In genomic region chr9:98864257-98865180, GRCh38 we compare ENCODE assay signal across 16 cellular contexts. TPM values are rescaled to one million over a fixed set of nuclear protein-coding genes. Genes with fewer than 3 reads are reported as not detected.
DNase-seq lines count a peak whose midpoint lies in the region; ATAC-seq and TF ChIP-seq lines count a peak whose summit lies in the region.
"Had no signal": no experiment of that assay in that cellular context is flagged by ENCODE, and none has a peak within 500 bp of the region (broad histone marks: within the 10 kb centered on the region; RNA-seq: fewer than 3 reads in every experiment).

No MANE protein-coding gene starts in this region.

- H3K36me3 ChIP-seq in GM23248 (ENCODE audit: low read depth) (no peaks in the 10 kb centered on the region), suprapubic skin (no peaks in the 10 kb centered on the region)
- H3K36me3 ChIP-seq in CD8-positive, alpha-beta T cell (ENCODE audit: insufficient read depth, low read length): no peaks in the 10 kb centered on the region
- H3K36me3 ChIP-seq: upper lobe of left lung had no signal

- ATAC-seq in CD8-positive, alpha-beta T cell: no peak
- ATAC-seq: activated CD4-positive, CD25-positive, alpha-beta regulatory T cell treated with anti-CD3 and anti-CD28 coated beads, Interleukin-2, amount 50 U/mL, for 24 hours had no signal

- H3K9ac ChIP-seq in GM23248: no peak overlapping the region

- TF ChIP-seq EP300 in suprapubic skin (IDR thresholded peaks at IDR 0.05): no peak

- CTCF ChIA-PET in CD8-positive, alpha-beta T cell (lab: Charles Lee): interaction anchor here (1.2 kb wide), 1 partner anchor 16 kb away, joined by 3 read pairs; no protein-coding TSS in a partner anchor

- no peak overlapping the region for H3K27ac Mint-ChIP-seq in CD8-positive, alpha-beta T cell
- H3K27ac Mint-ChIP-seq: CD14-positive monocyte; immature natural killer cell; T-helper 1 cell treated with Interleukin-12 subunit alpha and Interleukin-12 subunit beta and Interleukin-4 antibody, amounts not matched to agents 30 μg/mL and 1 μg/mL, for 36 hours had no signal

- 77 to 85% methylated on average over 9 of the region's 9 CpGs for WGBS in GM23248 (ENCODE audit: low coverage in 1 of 2, low lambda C conversion rate in 2 of 2, missing lambda C conversion rate in 2 of 2), 2 experiments
- WGBS in suprapubic skin: 60% methylated on average over 9 of the region's 9 CpGs

- no peak overlapping the region for H3K4me2 ChIP-seq in GM23248 (ENCODE audit: unreplicated experiment)

- H3K79me2 ChIP-seq in GM23248 (ENCODE audit: insufficient read depth): no peaks in the 10 kb centered on the region

- no peaks in the 10 kb centered on the region for H3K9me3 Mint-ChIP-seq in CD8-positive, alpha-beta T cell
- H3K9me3 Mint-ChIP-seq: T-helper 1 cell treated with Interleukin-12 subunit alpha and Interleukin-12 subunit beta and Interleukin-4 antibody, amounts not matched to agents 30 μg/mL and 1 μg/mL, for 36 hours had no signal

- H3K4me1 Mint-ChIP-seq in CD8-positive, alpha-beta T cell (ENCODE audit: low read depth): no peaks in the 10 kb centered on the region
- H3K4me1 Mint-ChIP-seq: immature natural killer cell had no signal

- H3K27me3 Mint-ChIP-seq in CD8-positive, alpha-beta T cell (ENCODE audit: low read depth): peaks cover 20% of the 10 kb centered on the region

- H3K9me2 ChIP-seq in GM23248 (ENCODE audit: insufficient read depth): no peaks in the 10 kb centered on the region

- H2AFZ ChIP-seq in GM23248: no peak overlapping the region

- H3K4me3 Mint-ChIP-seq in CD8-positive, alpha-beta T cell: no peak overlapping the region
- H3K4me3 Mint-ChIP-seq: CD14-positive monocyte; immature natural killer cell; T-helper 1 cell treated with Interleukin-12 subunit alpha and Interleukin-12 subunit beta and Interleukin-4 antibody, amounts not matched to agents 30 μg/mL and 1 μg/mL, for 36 hours had no signal

- in situ Hi-C loops in GM23248 (cut with MboI): no loop called here

- DNase-seq in GM23248: peak; percentile 73
- peak; percentile 97 for DNase-seq in fibroblast of villous mesenchyme (ENCODE audit: low read depth)
- DNase-seq in mucosa of gallbladder (ENCODE audit: low spot score): peak; percentile 41
- no peak for DNase-seq in suprapubic skin (ENCODE audit: low spot score in 2 of 2)
- DNase-seq in cortex of kidney (lab: John Stamatoyannopoulos, UW): no peak
- DNase-seq in activated CD8-positive, alpha-beta memory T cell treated with anti-CD3 and anti-CD28 coated beads, Interleukin-2, amount 50 U/mL, for 48 hours: no peak
- no peak for DNase-seq in putamen (ENCODE audit: low spot score)
- DNase-seq in CD8-positive, alpha-beta T cell: no peak
- DNase-seq: immature natural killer cell; MV-4-11; RPMI8226; stimulated activated CD8-positive, alpha-beta memory T cell treated with anti-CD3 and anti-CD28 coated beads, Interleukin-4, amount 100 ng/mL, for 48 hours; upper lobe of left lung had no signal

- peaks cover 35% of the 10 kb centered on the region for H3F3A ChIP-seq in GM23248 (ENCODE audit: insufficient read depth)

- H3K27ac ChIP-seq in GM23248 (0 out of 2 replicates have a peak overlapping the region, but pooled peaks have one; percentile 7), suprapubic skin (peak overlapping the region; percentile 31)
- no peak overlapping the region for H3K27ac ChIP-seq in CD8-positive, alpha-beta T cell (ENCODE audit: low read depth, low read length)
- H3K27ac ChIP-seq: upper lobe of left lung had no signal

- H3K36me3 Mint-ChIP-seq in CD8-positive, alpha-beta T cell: no peaks in the 10 kb centered on the region
- H3K36me3 Mint-ChIP-seq: immature natural killer cell had no signal

- H3K4me3 ChIP-seq in GM23248 (no peak overlapping the region), fibroblast of villous mesenchyme (ENCODE audit: low read depth, low read length) (no peak overlapping the region), suprapubic skin (no peak overlapping the region)
- H3K4me3 ChIP-seq in CD8-positive, alpha-beta T cell (ENCODE audit: low read depth, low read length): no peak overlapping the region
- H3K4me3 ChIP-seq: upper lobe of left lung had no signal

- no peaks in the 10 kb centered on the region for H3K27me3 ChIP-seq in GM23248 (replicated peaks; ENCODE audit: insufficient read depth)
- no peaks in the 10 kb centered on the region for H3K27me3 ChIP-seq in suprapubic skin
- no peaks in the 10 kb centered on the region for H3K27me3 ChIP-seq in CD8-positive, alpha-beta T cell (ENCODE audit: insufficient read depth, low read length)
- H3K27me3 ChIP-seq: upper lobe of left lung had no signal

- intact Hi-C loops in CD8-positive, alpha-beta T cell (cut with DNase I, micrococcal nuclease): no loop called here

- H3K9me3 ChIP-seq in GM23248 (ENCODE audit: low read depth) (no peaks in the 10 kb centered on the region), suprapubic skin (no peaks in the 10 kb centered on the region)
- H3K9me3 ChIP-seq in CD8-positive, alpha-beta T cell (ENCODE audit: low read length): no peaks in the 10 kb centered on the region
- H3K9me3 ChIP-seq: upper lobe of left lung had no signal

- no peak for TF ChIP-seq POLR2A in suprapubic skin (IDR thresholded peaks at IDR 0.05)

- no peaks in the 10 kb centered on the region for H4K20me1 ChIP-seq in GM23248 (ENCODE audit: insufficient read depth)

- peaks cover 55% of the 10 kb centered on the region for H3K4me1 ChIP-seq in GM23248 (ENCODE audit: insufficient read depth)
- peaks cover 51% of the 10 kb centered on the region for H3K4me1 ChIP-seq in suprapubic skin
- no peaks in the 10 kb centered on the region for H3K4me1 ChIP-seq in CD8-positive, alpha-beta T cell (ENCODE audit: insufficient read depth, low read length)

- POLR2A ChIA-PET in CD8-positive, alpha-beta T cell (lab: Charles Lee): no interaction called here

- TF ChIP-seq CTCF in fibroblast of villous mesenchyme (IDR thresholded peaks at IDR 0.05; ENCODE audit: insufficient read depth, low read depth, low read length): no peak
- TF ChIP-seq CTCF in suprapubic skin (IDR thresholded peaks at IDR 0.05): no peak
- no peak for TF ChIP-seq CTCF in CD8-positive, alpha-beta T cell (IDR thresholded peaks at IDR 0.05)

RNA-seq across cellular contexts. Expression of gene GALNT12, which starts 57.0 kb away (rescaled TPM):
- 7.8 and 10.1 TPM in 2 replicates for total RNA-seq in GM23248 (2014; rRNA removed; shearing (Covaris generic))
- 0.74 and 1.5 TPM in 2 replicates for polyA plus RNA-seq in GM23248 (2016; fragmentation: Nextera tagmentation; extraction: Ambion mirVana)
- total RNA-seq in fibroblast of villous mesenchyme (1.3 and 4.5 TPM in 2 replicates), mucosa of gallbladder (28.6 TPM), suprapubic skin (1 to 10 TPM; 1.4 to 8.0 (median 5.5) TPM)
- total RNA-seq in CD8-positive, alpha-beta T cell: 1 to 10 TPM; 7.9 to 9.0 TPM
- polyA plus RNA-seq: CD14-positive monocyte had no signal

Comparison
In these comparisons a context has a peak if more than half of its experiments do, and no peak if none do; other contexts are left out.
1. DNase-seq: peak in GM23248 (single experiment), fibroblast of villous mesenchyme (single experiment) and mucosa of gallbladder (single experiment); none in suprapubic skin (0 of 2), cortex of kidney (single experiment), activated CD8-positive, alpha-beta memory T cell treated with anti-CD3 and anti-CD28 coated beads, Interleukin-2, amount 50 U/mL, for 48 hours (single experiment), putamen (single experiment) and CD8-positive, alpha-beta T cell (0 of 7).